9 cellular contexts compared by ENCODE assay signal in the genomic region with DNA sequence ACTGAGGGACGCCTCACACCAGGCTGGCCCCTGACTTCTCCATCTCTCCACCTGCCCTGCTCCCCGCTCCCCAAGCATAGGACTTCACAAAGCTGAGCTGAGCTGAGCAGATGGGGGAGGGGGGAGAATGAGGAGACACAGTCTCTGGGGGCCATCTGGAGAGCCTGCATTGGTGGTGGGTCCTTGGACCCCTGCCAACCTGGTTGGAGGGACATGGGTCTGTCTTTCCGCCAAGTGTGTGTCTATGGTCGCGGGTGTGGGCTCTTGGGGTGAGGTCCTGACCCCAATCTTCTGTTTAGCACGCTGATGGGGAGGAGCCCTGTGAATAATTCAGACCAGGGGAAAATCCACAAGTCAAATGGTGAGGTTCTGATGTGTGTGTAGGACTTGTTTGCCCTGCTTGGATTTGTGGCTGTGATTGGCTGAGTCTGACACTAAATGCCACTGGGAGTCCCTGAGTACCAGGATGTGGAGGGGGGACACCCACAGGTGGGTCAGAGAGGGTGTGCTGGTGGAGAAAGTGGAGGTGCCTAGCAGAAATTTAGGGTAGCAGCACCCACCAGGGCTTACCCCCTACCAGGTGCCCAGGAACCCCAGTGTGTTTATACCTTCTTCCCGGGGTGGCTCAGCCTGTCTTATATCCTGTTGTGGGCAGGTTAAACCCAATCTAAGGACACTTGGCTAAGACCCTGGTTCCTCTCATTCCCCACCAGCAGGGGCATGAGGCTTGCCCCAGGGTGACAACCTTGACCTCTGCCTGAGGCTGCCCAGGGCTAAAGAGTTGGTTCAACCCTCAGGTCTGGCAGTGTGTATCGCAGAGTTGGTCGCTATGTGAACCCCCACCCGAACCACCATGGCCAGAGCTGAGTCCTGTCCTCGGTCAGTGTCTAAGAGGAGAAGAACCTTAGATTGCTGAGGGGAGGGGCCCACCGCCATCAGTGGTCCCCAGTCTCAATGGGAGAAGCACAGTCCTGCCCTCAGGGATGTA. TPM values are rescaled to one million over a fixed set of nuclear protein-coding genes. Genes with fewer than 3 reads are reported as not detected.
DNase-seq lines count a peak whose midpoint lies in the region; ATAC-seq and TF ChIP-seq lines count a peak whose summit lies in the region.
"Had no signal": no experiment of that assay in that cellular context is flagged by ENCODE, and none has a peak within 500 bp of the region (broad histone marks: within the 10 kb centered on the region; RNA-seq: fewer than 3 reads in every experiment).

No MANE protein-coding gene starts in this region.

- H3K4me3 ChIP-seq in left ventricle myocardium inferior = peak overlapping the region; percentile 84

- H3K4me2 ChIP-seq in H9 (ENCODE audit: insufficient read depth, insufficient read length, low read length) = no peak overlapping the region
- H3K4me2 ChIP-seq: SK-N-SH had no signal

- H2BK120ac ChIP-seq in H9 (ENCODE audit: low read depth, low read length, poor library complexity, severe bottlenecking) = no peak overlapping the region

- intact Hi-C loops in left ventricle myocardium inferior (cut with micrococcal nuclease) = no loop called here

- H4K91ac ChIP-seq in H9 (ENCODE audit: insufficient read length, low read depth, low read length) = no peak overlapping the region

- DNase-seq in H9 (no peak), left ventricle myocardium inferior (no peak), NCI-H2029 (lab: John Stamatoyannopoulos, UW) (no peak)
- peak; percentile 50 for DNase-seq in activated CD4-positive, alpha-beta T cell treated with anti-CD3 and anti-CD28 coated beads, Interleukin-2, amount 10 ng/mL, durations not matched to agents 7 days and 5 days
- DNase-seq in stimulated activated naive CD8-positive, alpha-beta T cell treated with anti-CD3 and anti-CD28 coated beads, Interleukin-15, Interleukin-2, amounts not matched to agents 100 U/mL and 50 U/mL, for 24 hours = peak; percentile 81

- peaks cover 26 to 52% of the 10 kb centered on the region in 2 experiments for H3K4me1 Mint-ChIP-seq in H9
- H3K4me1 Mint-ChIP-seq in activated CD4-positive, alpha-beta T cell treated with anti-CD3 and anti-CD28 coated beads, Interleukin-2, amount 10 ng/mL, durations not matched to agents 7 days and 5 days = peaks cover 64% of the 10 kb centered on the region

- TF ChIP-seq CTCF in H9 (conservative IDR thresholded peaks at IDR 0.05) = peak; percentile 23; the same call in 1 of the 3 replicates
- no peak for TF ChIP-seq CTCF in left ventricle myocardium inferior (IDR thresholded peaks at IDR 0.05; ENCODE audit: borderline replicate concordance)

- no peak overlapping the region for H4K5ac ChIP-seq in H9 (ENCODE audit: insufficient read length, low read depth, low read length)

- H3K36me3 ChIP-seq in left ventricle myocardium inferior = no peaks in the 10 kb centered on the region

- H3T11ph ChIP-seq in H9 (ENCODE audit: low read length) = no peak overlapping the region

- H3K79me2 ChIP-seq in H9 (ENCODE audit: insufficient read depth, low read length) = no peaks in the 10 kb centered on the region

- H3K56ac ChIP-seq in H9 (ENCODE audit: insufficient read length, low read depth, low read length) = no peak overlapping the region

- H3K27me3 ChIP-seq in H9 (ENCODE audit: insufficient read depth, low read length) (peaks cover 13% of the 10 kb centered on the region), left ventricle myocardium inferior (ENCODE audit: low read depth) (no peaks in the 10 kb centered on the region)

- H3K4ac ChIP-seq in H9 (ENCODE audit: low read depth, low read length) = no peak overlapping the region

- H3K27ac Mint-ChIP-seq in H9 = no peak overlapping the region
- H3K27ac Mint-ChIP-seq in activated CD4-positive, alpha-beta T cell treated with anti-CD3 and anti-CD28 coated beads, Interleukin-2, amount 10 ng/mL, durations not matched to agents 7 days and 5 days = peak overlapping the region; percentile 100

- H3K9ac ChIP-seq in H9 (ENCODE audit: extremely low read depth, insufficient read length, low read length) = no peak overlapping the region
- H3K9ac ChIP-seq: SK-N-SH had no signal

- no peak overlapping the region for H3K14ac ChIP-seq in H9 (ENCODE audit: insufficient read depth, low read length)

- H2BK20ac ChIP-seq in H9 (ENCODE audit: low read depth, low read length, poor library complexity, severe bottlenecking) = no peak overlapping the region

- peaks cover 10% of the 10 kb centered on the region for H3K23me2 ChIP-seq in H9 (ENCODE audit: insufficient read length, low read depth, low read length, poor library complexity, severe bottlenecking)

- peaks cover 66% of the 10 kb centered on the region for H3K27me3 Mint-ChIP-seq in H9 (ENCODE audit: low read depth)
- no peaks in the 10 kb centered on the region for H3K27me3 Mint-ChIP-seq in activated CD4-positive, alpha-beta T cell treated with anti-CD3 and anti-CD28 coated beads, Interleukin-2, amount 10 ng/mL, durations not matched to agents 7 days and 5 days

- no peaks in the 10 kb centered on the region for H3K79me1 ChIP-seq in H9 (ENCODE audit: insufficient read depth, low read depth, low read length, poor library complexity, severe bottlenecking)

- H3K9me3 ChIP-seq in H9 (ENCODE audit: control insufficient read depth, low read depth, low read length) = no peaks in the 10 kb centered on the region
- no peaks in the 10 kb centered on the region for H3K9me3 ChIP-seq in left ventricle myocardium inferior (replicated peaks)
- H3K9me3 ChIP-seq: SK-N-SH had no signal

- POLR2A ChIA-PET in activated CD4-positive, alpha-beta T cell treated with anti-CD3 and anti-CD28 coated beads, Interleukin-2, amount 10 ng/mL, durations not matched to agents 7 days and 5 days (lab: Charles Lee) = no interaction called here

- H2AFZ ChIP-seq in H9 (ENCODE audit: low read length) = no peak overlapping the region

- no peak overlapping the region for H3K18ac ChIP-seq in H9 (ENCODE audit: insufficient read length, low read depth, low read length)

- WGBS in H9 (ENCODE audit: extremely low coverage, insufficient read length, low lambda C conversion rate) = no CpG with 5 or more reads among the region's 12 CpGs

- no peak overlapping the region for H4K8ac ChIP-seq in H9 (replicated peaks; ENCODE audit: insufficient read length, low read depth, low read length)

- H2BK15ac ChIP-seq in H9 (ENCODE audit: low read depth, low read length) = no peak overlapping the region

- no peak overlapping the region for H2BK5ac ChIP-seq in H9 (ENCODE audit: insufficient read length, low read length)

- CTCF ChIA-PET in activated CD4-positive, alpha-beta T cell treated with anti-CD3 and anti-CD28 coated beads, Interleukin-2, amount 10 ng/mL, durations not matched to agents 7 days and 5 days (lab: Charles Lee) = interaction anchor here (0.7 to 1.4 kb wide), 3 partner anchors 54 to 161 kb away, joined by 3 to 4 read pairs (median 3); partner anchors contain the start of gene ACBD4

- H3K4me1 ChIP-seq in H9 (ENCODE audit: insufficient read depth, low read length) (no peaks in the 10 kb centered on the region; the same call in 1 of the 2 replicates), left ventricle myocardium inferior (peaks cover 85% of the 10 kb centered on the region)

- H3K23ac ChIP-seq in H9 (ENCODE audit: insufficient read length, low read depth, low read length) = no peak overlapping the region

- no peaks in the 10 kb centered on the region for H4K20me1 ChIP-seq in H9 (ENCODE audit: control insufficient read depth, insufficient read depth, insufficient read length)

- no peak overlapping the region for H2AK5ac ChIP-seq in H9 (ENCODE audit: insufficient read length, low read length)

- ATAC-seq in stimulated activated naive CD8-positive, alpha-beta T cell treated with anti-CD3 and anti-CD28 coated beads, Interleukin-15, Interleukin-2, amounts not matched to agents 100 U/mL and 50 U/mL, for 24 hours = peak; percentile 45
- ATAC-seq in HG02623 (IDR thresholded peaks at IDR 0.05; ENCODE audit: unreplicated experiment) (no peak), GM19328 (IDR thresholded peaks at IDR 0.05; ENCODE audit: unreplicated experiment) (no peak)

- H2BK12ac ChIP-seq in H9 (ENCODE audit: insufficient read length, low read depth, low read length) = no peak overlapping the region

- H3K9me3 Mint-ChIP-seq in H9 = no peaks in the 10 kb centered on the region; a peak in 1 of 5 replicates
- H3K9me3 Mint-ChIP-seq in activated CD4-positive, alpha-beta T cell treated with anti-CD3 and anti-CD28 coated beads, Interleukin-2, amount 10 ng/mL, durations not matched to agents 7 days and 5 days = no peaks in the 10 kb centered on the region

- no peak overlapping the region for H3K27ac ChIP-seq in H9 (ENCODE audit: insufficient read length, low read depth, low read length)
- peak overlapping the region; percentile 84 for H3K27ac ChIP-seq in left ventricle myocardium inferior (replicated peaks)

- H3K4me3 Mint-ChIP-seq in H9 = peak overlapping the region in 1 of 2 experiments; percentile 61; a peak in 1 of 5 replicates
- H3K4me3 Mint-ChIP-seq in activated CD4-positive, alpha-beta T cell treated with anti-CD3 and anti-CD28 coated beads, Interleukin-2, amount 10 ng/mL, durations not matched to agents 7 days and 5 days = peak overlapping the region; percentile 97

- no peaks in the 10 kb centered on the region for H3K36me3 Mint-ChIP-seq in H9 (ENCODE audit: insufficient read depth in 1 of 3, low read depth in 3 of 3)
- H3K36me3 Mint-ChIP-seq in activated CD4-positive, alpha-beta T cell treated with anti-CD3 and anti-CD28 coated beads, Interleukin-2, amount 10 ng/mL, durations not matched to agents 7 days and 5 days (ENCODE audit: low read depth) = peaks cover 63% of the 10 kb centered on the region

RNA-seq across cellular contexts. Expression of gene FMNL1, which starts 2.1 kb away (rescaled TPM):
- 6.3 and 6.9 TPM in 2 replicates for total RNA-seq in H9 (2021)
- 100 to 1,000 TPM; 391 to 410 TPM for total RNA-seq in activated CD4-positive, alpha-beta T cell treated with anti-CD3 and anti-CD28 coated beads, Interleukin-2, amount 10 ng/mL, durations not matched to agents 7 days and 5 days
- total RNA-seq in left ventricle myocardium inferior = 8.7 TPM

RNA-seq across cellular contexts. Expression of gene SPATA32, which starts 38.1 kb away (rescaled TPM):
- total RNA-seq in H9 (2021) (0.42 and 0.81 TPM in 2 replicates), left ventricle myocardium inferior (not detected)
- under 1 TPM; 0.27 to 0.67 TPM for total RNA-seq in activated CD4-positive, alpha-beta T cell treated with anti-CD3 and anti-CD28 coated beads, Interleukin-2, amount 10 ng/mL, durations not matched to agents 7 days and 5 days
- total RNA-seq: fibroblast of villous mesenchyme had no signal

Comparison
In these comparisons a context has a peak if more than half of its experiments do, and no peak if none do; other contexts are left out.
1. DNase-seq: peak in activated CD4-positive, alpha-beta T cell treated with anti-CD3 and anti-CD28 coated beads, Interleukin-2, amount 10 ng/mL, durations not matched to agents 7 days and 5 days (single experiment) and stimulated activated naive CD8-positive, alpha-beta T cell treated with anti-CD3 and anti-CD28 coated beads, Interleukin-15, Interleukin-2, amounts not matched to agents 100 U/mL and 50 U/mL, for 24 hours (single experiment); none in H9 (single experiment), left ventricle myocardium inferior (single experiment) and NCI-H2029 (single experiment).
2. RNA of gene FMNL1, which starts 2.1 kb away (total RNA-seq): 391 to 410 TPM in activated CD4-positive, alpha-beta T cell treated with anti-CD3 and anti-CD28 coated beads, Interleukin-2, amount 10 ng/mL, durations not matched to agents 7 days and 5 days; 8.7 TPM in left ventricle myocardium inferior (single experiment) and 6.3 to 6.9 TPM in H9; every median in the first group is over 10 times any median in the second.